Comparison of ENCODE assay signal across 1 cellular context in the genomic region with DNA sequence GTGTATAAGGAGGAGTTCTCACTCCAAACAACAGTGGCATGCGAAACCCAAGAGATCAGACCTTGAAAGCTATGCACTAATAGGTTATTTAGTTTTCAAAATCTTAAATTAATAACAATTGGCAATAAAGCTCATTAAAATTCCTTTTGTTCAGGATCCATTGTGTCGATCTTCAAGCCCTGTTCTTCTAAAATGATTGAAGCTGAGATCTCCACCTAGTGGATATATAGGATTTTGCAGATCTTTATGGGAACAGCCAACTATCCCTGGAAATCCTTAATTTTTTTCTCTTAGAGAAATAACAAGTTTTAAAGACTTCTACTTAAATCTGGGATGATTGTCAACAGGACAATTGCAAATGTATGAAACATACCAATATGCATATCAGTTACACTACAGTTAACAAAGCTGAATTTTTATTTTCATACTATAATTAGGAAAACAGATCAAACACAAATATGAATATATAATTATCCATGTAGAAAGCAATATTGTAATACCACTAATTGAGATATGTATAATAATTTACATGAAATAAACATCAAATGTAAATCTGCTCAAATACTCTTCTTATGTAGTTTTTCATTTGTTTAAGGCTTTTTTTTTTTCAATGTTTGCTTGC.
TF ChIP-seq lines count a peak whose summit lies in the region.

No MANE protein-coding gene starts in this region.

TF ChIP-seq in H1, 55 proteins besides CTCF, POLR2A, EP300 and RAD21 (continued from another document):
- TF ChIP-seq KDM1A (IDR thresholded peaks at IDR 0.05; ENCODE audit: borderline replicate concordance, low read length) = no peak
- no peak for TF ChIP-seq SIX5 (IDR thresholded peaks at IDR 0.05; ENCODE audit: low read depth, low read length)
- no peak for TF ChIP-seq YY1 (IDR thresholded peaks at IDR 0.05; ENCODE audit: low read depth, low read length)
- TF ChIP-seq PHF8 (conservative IDR thresholded peaks at IDR 0.05; ENCODE audit: low read depth, low read length) = no peak
- TF ChIP-seq NRF1 (IDR thresholded peaks at IDR 0.05; ENCODE audit: low read depth, low read length) = no peak
- no peak for TF ChIP-seq ZNF274 (IDR thresholded peaks at IDR 0.05; ENCODE audit: borderline replicate concordance, extremely low read depth, low read length)
- TF ChIP-seq JUND (IDR thresholded peaks at IDR 0.05; ENCODE audit: low read length) = no peak
- TF ChIP-seq, protein P1, sequence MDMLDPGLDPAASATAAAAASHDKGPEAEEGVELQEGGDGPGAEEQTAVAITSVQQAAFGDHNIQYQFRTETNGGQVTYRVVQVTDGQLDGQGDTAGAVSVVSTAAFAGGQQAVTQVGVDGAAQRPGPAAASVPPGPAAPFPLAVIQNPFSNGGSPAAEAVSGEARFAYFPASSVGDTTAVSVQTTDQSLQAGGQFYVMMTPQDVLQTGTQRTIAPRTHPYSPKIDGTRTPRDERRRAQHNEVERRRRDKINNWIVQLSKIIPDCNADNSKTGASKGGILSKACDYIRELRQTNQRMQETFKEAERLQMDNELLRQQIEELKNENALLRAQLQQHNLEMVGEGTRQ (IDR thresholded peaks at IDR 0.05; ENCODE audit: low read length) = no peak
TF ChIP-seq in H1: peak in this region for 0.
